ENCODE assay signal across 26 cellular contexts in genomic region chr2:178899664-178900063, GRCh38.
A peak's percentile ranks its signal among the peaks of the same experiment; 100 is the strongest.
DNase-seq lines count a peak whose midpoint lies in the region; ATAC-seq, FAIRE-seq and TF ChIP-seq lines count a peak whose summit lies in the region.
"Had no signal": no experiment of that assay in that cellular context is flagged by ENCODE, and none has a peak within 500 bp of the region (broad histone marks: within the 10 kb centered on the region; RNA-seq: fewer than 3 reads in every experiment).

No MANE protein-coding gene starts in this region.

- H3K9ac ChIP-seq in PC-3 (ENCODE audit: low read length): no peak overlapping the region
- no peak overlapping the region for H3K9ac ChIP-seq in endothelial cell of umbilical vein (replicated peaks; ENCODE audit: extremely low read depth, insufficient read depth, low read length)
- no peak overlapping the region for H3K9ac ChIP-seq in colonic mucosa (ENCODE audit: low read depth in 2 of 2, low read length in 2 of 2)
- H3K9ac ChIP-seq: BLaER1 treated with 17β-estradiol and CSF1 and Interleukin-3, amounts not matched to agents 10 nM and 100 nM; GM23248 had no signal

- no peaks in the 10 kb centered on the region for H3K9me1 ChIP-seq in endothelial cell of umbilical vein (replicated peaks; ENCODE audit: control insufficient read depth, extremely low read depth, insufficient read depth, low read length)

- BruUV-seq in PC-3 (replicated peaks; lab: Mats Ljungman, UMichigan): no TSS peak
- BruUV-seq in endothelial cell of umbilical vein (replicated peaks; lab: Mats Ljungman, UMichigan): no TSS peak

- FAIRE-seq in D721Med (lab: Jason Lieb, UNC) (peak; percentile 81), H54 (lab: Jason Lieb, UNC) (peak; percentile 15), endothelial cell of umbilical vein (lab: Jason Lieb, UNC) (no peak)
- FAIRE-seq: A549, GM12878, GM19239, H1 had no signal

- H3K27me3 ChIP-seq in PC-3 (ENCODE audit: low read length) (no peaks in the 10 kb centered on the region), endothelial cell of umbilical vein (ENCODE audit: control insufficient read depth in 2 of 2, insufficient read depth in 2 of 2, low read length in 2 of 2) (peaks cover 0 to 2% of the 10 kb centered on the region in 2 experiments), tibial nerve (no peaks in the 10 kb centered on the region), colonic mucosa (no peaks in the 10 kb centered on the region)
- H3K27me3 ChIP-seq: BE2C; BLaER1 treated with 17β-estradiol and CSF1 and Interleukin-3, amounts not matched to agents 10 nM and 100 nM had no signal

- H2AFZ ChIP-seq in PC-3 (ENCODE audit: low read length) (no peak overlapping the region), endothelial cell of umbilical vein (ENCODE audit: low read depth, low read length) (no peak overlapping the region)
- H2AFZ ChIP-seq: GM23248 had no signal

- POLR2A ChIA-PET in PC-3 (lab: Charles Lee; ENCODE audit: unreplicated experiment): no interaction called here
- POLR2A ChIA-PET in endothelial cell of umbilical vein (lab: Charles Lee): no interaction called here

- CTCF ChIA-PET in PC-3 (lab: Charles Lee): no interaction called here
- CTCF ChIA-PET in endothelial cell of umbilical vein (lab: Charles Lee): interaction anchor here (1.3 to 3.5 kb wide), 3 partner anchors 9 to 138 kb away, joined by 3 to 18 read pairs (median 3); no protein-coding TSS in a partner anchor

- H3K9me2 ChIP-seq in PC-3 (replicated peaks; ENCODE audit: low read length): no peaks in the 10 kb centered on the region

- ATAC-seq in PC-3: peak; percentile 67
- ATAC-seq: A549, GM12878 had no signal

- H3K4me3 Mint-ChIP-seq in progenitor cell of endocrine pancreas (ENCODE audit: low read depth): no peak overlapping the region
- H3K4me3 Mint-ChIP-seq: CD14-positive monocyte; CD4-positive, alpha-beta T cell; CD8-positive, alpha-beta memory T cell; H9; HFFc6 had no signal

- TF ChIP-seq POLR2A in H54 (IDR thresholded peaks at IDR 0.05; ENCODE audit: low read depth, low read length) (no peak), endothelial cell of umbilical vein (IDR thresholded peaks at IDR 0.05; ENCODE audit: low read depth, low read length) (no peak), tibial nerve (IDR thresholded peaks at IDR 0.05) (no peak)

- H3K27ac ChIP-seq in PC-3 (ENCODE audit: low read length) (no peak overlapping the region), endothelial cell of umbilical vein (ENCODE audit: insufficient read depth, low read depth, low read length) (no peak overlapping the region), tibial nerve (no peak overlapping the region), colonic mucosa (no peak overlapping the region)
- H3K27ac ChIP-seq: A549; BLaER1 treated with 17β-estradiol and CSF1 and Interleukin-3, amounts not matched to agents 10 nM and 100 nM; GM23248 had no signal

- no peak overlapping the region for H3K27ac Mint-ChIP-seq in progenitor cell of endocrine pancreas
- H3K27ac Mint-ChIP-seq: CD14-positive monocyte; CD4-positive, alpha-beta T cell; CD8-positive, alpha-beta memory T cell; H9; HFFc6 had no signal

- no peaks in the 10 kb centered on the region for H3K9me3 ChIP-seq in PC-3 (ENCODE audit: low read length)
- no peaks in the 10 kb centered on the region for H3K9me3 ChIP-seq in endothelial cell of umbilical vein (replicated peaks; ENCODE audit: control insufficient read depth, insufficient read depth, low read length)
- no peaks in the 10 kb centered on the region for H3K9me3 ChIP-seq in tibial nerve
- H3K9me3 ChIP-seq in colonic mucosa: no peaks in the 10 kb centered on the region
- H3K9me3 ChIP-seq: A549; BE2C; BLaER1 treated with 17β-estradiol and CSF1 and Interleukin-3, amounts not matched to agents 10 nM and 100 nM had no signal

- intact Hi-C loops in PC-3 (cut with micrococcal nuclease) (no loop called here), endothelial cell of umbilical vein (cut with micrococcal nuclease) (no loop called here), colonic mucosa (cut with DNase I) (no loop called here)

- no peak for TF ChIP-seq EP300 in tibial nerve (IDR thresholded peaks at IDR 0.05)

- DNase-seq in D721Med (ENCODE audit: insufficient read length, low spot score) (no peak), H54 (ENCODE audit: insufficient read length, low spot score) (no peak), PC-3 (peak; percentile 44), endothelial cell of umbilical vein (ENCODE audit: low read depth, low spot score) (peak; percentile 18), progenitor cell of endocrine pancreas (ENCODE audit: low spot score, unreplicated experiment) (no peak), tibial nerve (ENCODE audit: low spot score in 2 of 2) (no peak), colonic mucosa (no peak)
- no peak for DNase-seq in effector CD8-positive, alpha-beta T cell (lab: John Stamatoyannopoulos, UW)
- DNase-seq: 8988T; ACHN; AML-193; BE2C; CD4-positive, alpha-beta T cell; CD8-positive, alpha-beta memory T cell; DMS153; DND-41; GDM1; GM23248; H9; HFFc6 had no signal

- TF ChIP-seq CTCF in D721Med (IDR thresholded peaks at IDR 0.05; ENCODE audit: insufficient read depth, missing control alignments) (no peak), PC-3 (conservative IDR thresholded peaks at IDR 0.05; ENCODE audit: low read depth, low read length) (no peak), endothelial cell of umbilical vein (IDR thresholded peaks at IDR 0.05; ENCODE audit: extremely low read depth in 1 of 2, insufficient read depth in 1 of 2, low read depth in 1 of 2, low read length in 2 of 2) (no peak), progenitor cell of endocrine pancreas (IDR thresholded peaks at IDR 0.05; ENCODE audit: unreplicated experiment) (no peak), tibial nerve (IDR thresholded peaks at IDR 0.05) (no peak), colonic mucosa (IDR thresholded peaks at IDR 0.05) (no peak)

- no peaks in the 10 kb centered on the region for H3K9me3 Mint-ChIP-seq in progenitor cell of endocrine pancreas (ENCODE audit: low read depth)
- H3K9me3 Mint-ChIP-seq: HFFc6 had no signal

- peaks cover 6% of the 10 kb centered on the region for H3K36me3 Mint-ChIP-seq in progenitor cell of endocrine pancreas (ENCODE audit: insufficient read depth)
- H3K36me3 Mint-ChIP-seq: CD14-positive monocyte had no signal

- no peak overlapping the region for H3K4me3 ChIP-seq in PC-3 (ENCODE audit: low read length)
- no peak overlapping the region for H3K4me3 ChIP-seq in endothelial cell of umbilical vein (replicated peaks in 1 of 3; ENCODE audit: insufficient read depth in 1 of 3, low read depth in 1 of 3, low read length in 3 of 3)
- no peak overlapping the region for H3K4me3 ChIP-seq in tibial nerve
- H3K4me3 ChIP-seq in colonic mucosa: no peak overlapping the region
- H3K4me3 ChIP-seq: A549; BLaER1 treated with 17β-estradiol and CSF1 and Interleukin-3, amounts not matched to agents 10 nM and 100 nM; GM12878; GM23248 had no signal

- H3K4me1 ChIP-seq in PC-3 (ENCODE audit: insufficient read depth, low read length): peaks cover 6% of the 10 kb centered on the region
- H3K4me1 ChIP-seq in endothelial cell of umbilical vein (ENCODE audit: control insufficient read depth, extremely low read depth, insufficient read depth, low read length): no peaks in the 10 kb centered on the region
- no peaks in the 10 kb centered on the region for H3K4me1 ChIP-seq in tibial nerve
- no peaks in the 10 kb centered on the region for H3K4me1 ChIP-seq in colonic mucosa
- H3K4me1 ChIP-seq: A549; BE2C; BLaER1 treated with 17β-estradiol and CSF1 and Interleukin-3, amounts not matched to agents 10 nM and 100 nM had no signal

- no peaks in the 10 kb centered on the region for H3F3A ChIP-seq in PC-3 (ENCODE audit: low read length, unreplicated experiment)

- no peaks in the 10 kb centered on the region for H4K20me1 ChIP-seq in PC-3 (ENCODE audit: low read length)
- H4K20me1 ChIP-seq in endothelial cell of umbilical vein (replicated peaks; ENCODE audit: control insufficient read depth, extremely low read depth, insufficient read depth, low read length): no peaks in the 10 kb centered on the region
- H4K20me1 ChIP-seq: BLaER1 treated with 17β-estradiol and CSF1 and Interleukin-3, amounts not matched to agents 10 nM and 100 nM had no signal

- H3K36me3 ChIP-seq in PC-3 (ENCODE audit: low read depth, low read length): no peaks in the 10 kb centered on the region
- no peaks in the 10 kb centered on the region for H3K36me3 ChIP-seq in endothelial cell of umbilical vein (ENCODE audit: control insufficient read depth in 2 of 2, extremely low read depth in 1 of 2, insufficient read depth in 2 of 2, low read length in 2 of 2)
- H3K36me3 ChIP-seq in tibial nerve: no peaks in the 10 kb centered on the region
- no peaks in the 10 kb centered on the region for H3K36me3 ChIP-seq in colonic mucosa
- H3K36me3 ChIP-seq: BE2C; BLaER1 treated with 17β-estradiol and CSF1 and Interleukin-3, amounts not matched to agents 10 nM and 100 nM had no signal

- H3K27me3 Mint-ChIP-seq in progenitor cell of endocrine pancreas: no peaks in the 10 kb centered on the region
- H3K27me3 Mint-ChIP-seq: CD4-positive, alpha-beta T cell; CD8-positive, alpha-beta memory T cell had no signal

- H3K4me1 Mint-ChIP-seq in progenitor cell of endocrine pancreas (ENCODE audit: low read depth): peaks cover 5% of the 10 kb centered on the region
- H3K4me1 Mint-ChIP-seq: CD14-positive monocyte; CD8-positive, alpha-beta memory T cell; H9 had no signal

- no peak overlapping the region for H3K4me2 ChIP-seq in PC-3 (ENCODE audit: low read length)
- H3K4me2 ChIP-seq in endothelial cell of umbilical vein (ENCODE audit: insufficient read depth, low read length): no peak overlapping the region
- H3K4me2 ChIP-seq: A549; BLaER1 treated with 17β-estradiol and CSF1 and Interleukin-3, amounts not matched to agents 10 nM and 100 nM had no signal

- dilution Hi-C loops in endothelial cell of umbilical vein (cut with MboI; ENCODE audit: extremely low pct_ligation_motif_present, low sequenced_read_pairs): loop anchor here (25.0 kb wide), 1 partner anchor 87 kb away; the partner anchor contains the start of gene TTN

- H3K79me2 ChIP-seq in PC-3 (ENCODE audit: low read length) (no peaks in the 10 kb centered on the region), endothelial cell of umbilical vein (ENCODE audit: control insufficient read depth, insufficient read depth, low read length) (no peaks in the 10 kb centered on the region)

TF ChIP-seq in endothelial cell of umbilical vein, 7 proteins besides CTCF, POLR2A, EP300 and RAD21 (continues in another document):
- TF ChIP-seq MYC (IDR thresholded peaks at IDR 0.05; ENCODE audit: low read depth, low read length) (no peak), MAX (IDR thresholded peaks at IDR 0.05; ENCODE audit: insufficient read depth, insufficient read length) (no peak), EZH2 (IDR thresholded peaks at IDR 0.05; ENCODE audit: borderline replicate concordance, low read depth, low read length, severe bottlenecking) (no peak), POLR2AphosphoS5 (IDR thresholded peaks at IDR 0.05; ENCODE audit: insufficient read depth, low read depth, low read length) (no peak), FOS (IDR thresholded peaks at IDR 0.05; ENCODE audit: borderline replicate concordance, insufficient read depth, low read length) (no peak), GATA2 (IDR thresholded peaks at IDR 0.05; ENCODE audit: insufficient read depth, insufficient read length, low read depth, low read length) (no peak)

Comparison
In these comparisons a context has a peak if more than half of its experiments do, and no peak if none do; other contexts are left out.
1. DNase-seq: peak in PC-3 (single experiment) and endothelial cell of umbilical vein (single experiment); none in D721Med (single experiment), H54 (single experiment), effector CD8-positive, alpha-beta T cell (single experiment), progenitor cell of endocrine pancreas (single experiment), tibial nerve (0 of 2) and colonic mucosa (single experiment).